Comparison of ENCODE assay signal across 24 cellular contexts in genomic region chr10:101568054-101568745, GRCh38. TPM values are rescaled to one million over a fixed set of nuclear protein-coding genes. Genes with fewer than 3 reads are reported as not detected.
A peak's percentile ranks its signal among the peaks of the same experiment; 100 is the strongest.
DNase-seq lines count a peak whose midpoint lies in the region; ATAC-seq and TF ChIP-seq lines count a peak whose summit lies in the region.
"Had no signal": no experiment of that assay in that cellular context is flagged by ENCODE, and none has a peak within 500 bp of the region (broad histone marks: within the 10 kb centered on the region; RNA-seq: fewer than 3 reads in every experiment).

No MANE protein-coding gene starts in this region.

- no peaks in the 10 kb centered on the region for H3K9me3 Mint-ChIP-seq in CD4-positive, CD25-positive, alpha-beta regulatory T cell
- H3K9me3 Mint-ChIP-seq in IgD-negative memory B cell: no peaks in the 10 kb centered on the region
- peaks cover 3% of the 10 kb centered on the region for H3K9me3 Mint-ChIP-seq in progenitor cell of endocrine pancreas (ENCODE audit: low read depth)
- H3K9me3 Mint-ChIP-seq: activated naive CD4-positive, alpha-beta T cell treated with anti-CD3 and anti-CD28 coated beads for 36 hours; activated T-cell treated with anti-CD3 and anti-CD28 coated beads, Interleukin-2, amount 50 U/mL, for 72 hours; CD8-positive, alpha-beta T cell; stimulated activated naive CD8-positive, alpha-beta T cell treated with anti-CD3 and anti-CD28 coated beads, Interleukin-15, Interleukin-2, amounts not matched to agents 100 ng/mL and 50 ng/mL, for 24 hours had no signal

- no peak for ATAC-seq in CD4-positive, CD25-positive, alpha-beta regulatory T cell (ENCODE audit: low read depth in 2 of 2)
- ATAC-seq in HG02870 (IDR thresholded peaks at IDR 0.05; ENCODE audit: unreplicated experiment): no peak
- ATAC-seq: activated T-cell treated with anti-CD3 and anti-CD28 coated beads, Interleukin-2, amount 50 U/mL, for 72 hours; CD8-positive, alpha-beta T cell; PC-3; right cardiac atrium had no signal

- peaks cover 0 to 29% (median 3%) of the 10 kb centered on the region in 4 donors for H3K4me1 Mint-ChIP-seq in CD4-positive, CD25-positive, alpha-beta regulatory T cell
- H3K4me1 Mint-ChIP-seq in IgD-negative memory B cell (peaks cover 0 to 9% (median 6%) of the 10 kb centered on the region in 3 donors), progenitor cell of endocrine pancreas (ENCODE audit: low read depth) (peaks cover 13% of the 10 kb centered on the region)

- DNase-seq in CD4-positive, CD25-positive, alpha-beta regulatory T cell: no peak
- DNase-seq in epidermal melanocyte (ENCODE audit: insufficient read length, low spot score) (peak; percentile 14), progenitor cell of endocrine pancreas (ENCODE audit: low spot score, unreplicated experiment) (no peak), GM03348 (ENCODE audit: low spot score) (no peak), HuH-7.5 (ENCODE audit: low spot score) (no peak)
- DNase-seq: activated naive CD4-positive, alpha-beta T cell treated with anti-CD3 and anti-CD28 coated beads for 36 hours; activated T-cell treated with anti-CD3 and anti-CD28 coated beads, Interleukin-2, amount 50 U/mL, for 72 hours; CD8-positive, alpha-beta T cell; DMS153; HFFc6; IMR-90; NCI-H2081 treated with DMSO at 0.1 percent for 48 hours; PC-3; SHP77 treated with DMSO at 0.1 percent for 48 hours; stimulated activated CD4-positive, alpha-beta T cell treated with anti-CD3 and anti-CD28 coated beads, Interleukin-12 subunit alpha, Interleukin-12 subunit beta, amount 100 ng/mL, for 4 hours; stimulated activated CD4-positive, alpha-beta T cell treated with anti-CD3 and anti-CD28 coated beads, Interleukin-4, amount 100 ng/mL, for 4 hours; SW 1271; thyroid gland had no signal

- peaks cover 18% of the 10 kb centered on the region for H3K27me3 ChIP-seq in CD4-positive, CD25-positive, alpha-beta regulatory T cell (ENCODE audit: control insufficient read depth, insufficient read depth, low read length)

- H3K36me3 ChIP-seq in CD4-positive, CD25-positive, alpha-beta regulatory T cell (ENCODE audit: control insufficient read depth, insufficient read depth, low read length): no peaks in the 10 kb centered on the region
- H3K36me3 ChIP-seq: thyroid gland had no signal

- H3K36me3 Mint-ChIP-seq in CD4-positive, CD25-positive, alpha-beta regulatory T cell: peaks cover 5% of the 10 kb centered on the region
- H3K36me3 Mint-ChIP-seq in IgD-negative memory B cell: no peaks in the 10 kb centered on the region
- no peaks in the 10 kb centered on the region for H3K36me3 Mint-ChIP-seq in progenitor cell of endocrine pancreas (ENCODE audit: insufficient read depth)
- H3K36me3 Mint-ChIP-seq: CD8-positive, alpha-beta T cell had no signal

- H3K27ac ChIP-seq in CD4-positive, CD25-positive, alpha-beta regulatory T cell (ENCODE audit: insufficient read depth, low read length, poor library complexity, severe bottlenecking): no peak overlapping the region
- H3K27ac ChIP-seq: ascending aorta, thyroid gland had no signal

- H3K27me3 Mint-ChIP-seq in CD4-positive, CD25-positive, alpha-beta regulatory T cell: peaks cover 44% of the 10 kb centered on the region
- H3K27me3 Mint-ChIP-seq in IgD-negative memory B cell (peaks cover 38% of the 10 kb centered on the region), progenitor cell of endocrine pancreas (peaks cover 84% of the 10 kb centered on the region)

- no peak overlapping the region for H3K27ac Mint-ChIP-seq in CD4-positive, CD25-positive, alpha-beta regulatory T cell
- H3K27ac Mint-ChIP-seq in IgD-negative memory B cell: peak overlapping the region in 1 of 3 donors; percentile 84
- H3K27ac Mint-ChIP-seq in progenitor cell of endocrine pancreas: peak overlapping the region; percentile 56
- H3K27ac Mint-ChIP-seq: activated naive CD4-positive, alpha-beta T cell treated with anti-CD3 and anti-CD28 coated beads for 36 hours; activated T-cell treated with anti-CD3 and anti-CD28 coated beads, Interleukin-2, amount 50 U/mL, for 72 hours; CD8-positive, alpha-beta T cell; HFFc6; stimulated activated naive CD8-positive, alpha-beta T cell treated with anti-CD3 and anti-CD28 coated beads, Interleukin-15, Interleukin-2, amounts not matched to agents 100 ng/mL and 50 ng/mL, for 24 hours had no signal

- no peak overlapping the region for H3K4me3 ChIP-seq in CD4-positive, CD25-positive, alpha-beta regulatory T cell (ENCODE audit: low read depth, low read length)
- H3K4me3 ChIP-seq: ascending aorta, lung, thyroid gland had no signal

- TF ChIP-seq CTCF in progenitor cell of endocrine pancreas (IDR thresholded peaks at IDR 0.05; ENCODE audit: unreplicated experiment): no peak

- H3K4me1 ChIP-seq in CD4-positive, CD25-positive, alpha-beta regulatory T cell (ENCODE audit: control insufficient read depth, insufficient read depth, low read length, poor library complexity, severe bottlenecking): peaks cover 20% of the 10 kb centered on the region

- no peaks in the 10 kb centered on the region for H3K9me3 ChIP-seq in CD4-positive, CD25-positive, alpha-beta regulatory T cell (ENCODE audit: control insufficient read depth in 2 of 2, low read length in 2 of 2)
- H3K9me3 ChIP-seq: thyroid gland had no signal

- peak overlapping the region in 3 of 4 donors; percentile 5 to 39 (median 17) for H3K4me3 Mint-ChIP-seq in CD4-positive, CD25-positive, alpha-beta regulatory T cell
- H3K4me3 Mint-ChIP-seq in IgD-negative memory B cell (peak overlapping the region; percentile 16 to 81 (median 26)), progenitor cell of endocrine pancreas (ENCODE audit: low read depth) (peak overlapping the region; percentile 26)
- H3K4me3 Mint-ChIP-seq: activated naive CD4-positive, alpha-beta T cell treated with anti-CD3 and anti-CD28 coated beads for 36 hours; HFFc6; stimulated activated naive CD8-positive, alpha-beta T cell treated with anti-CD3 and anti-CD28 coated beads, Interleukin-15, Interleukin-2, amounts not matched to agents 100 ng/mL and 50 ng/mL, for 24 hours had no signal

RNA-seq across cellular contexts. Expression of gene POLL, which starts 19.9 kb away (rescaled TPM):
- 21.7 TPM for total RNA-seq in CD4-positive, CD25-positive, alpha-beta regulatory T cell
- 10 to 100 TPM; 12.6 to 16.8 (median 15.0) TPM for polyA plus RNA-seq in CD4-positive, CD25-positive, alpha-beta regulatory T cell
- polyA plus RNA-seq in IgD-negative memory B cell: 16.5 TPM
- 49.3 and 55.9 TPM in 2 replicates for total RNA-seq in progenitor cell of endocrine pancreas

RNA-seq across cellular contexts. Expression of gene DPCD, which starts 19.9 kb away (rescaled TPM):
- total RNA-seq in CD4-positive, CD25-positive, alpha-beta regulatory T cell: not detected
- 1 to 10 TPM in 3 of 4 donors, under 1 TPM in 1; 0.99 to 1.7 (median 1.1) TPM for polyA plus RNA-seq in CD4-positive, CD25-positive, alpha-beta regulatory T cell
- 2.2 TPM for polyA plus RNA-seq in IgD-negative memory B cell
- 27.4 and 36.9 TPM in 2 replicates for total RNA-seq in progenitor cell of endocrine pancreas

Comparison
In these comparisons a context has a peak if more than half of its experiments do, and no peak if none do; other contexts are left out.
1. RNA of gene DPCD, which starts 19.9 kb away (total RNA-seq): 27.4 to 36.9 TPM in progenitor cell of endocrine pancreas; not detected in CD4-positive, CD25-positive, alpha-beta regulatory T cell (single experiment); every median in the first group is over 10 times any median in the second.
2. Peak in every context shown above with its lines, with median percentiles within 50 percentile points of each other: H3K4me3 Mint-ChIP-seq.